Comparison of ENCODE assay signal across 19 cellular contexts in the genomic region with DNA sequence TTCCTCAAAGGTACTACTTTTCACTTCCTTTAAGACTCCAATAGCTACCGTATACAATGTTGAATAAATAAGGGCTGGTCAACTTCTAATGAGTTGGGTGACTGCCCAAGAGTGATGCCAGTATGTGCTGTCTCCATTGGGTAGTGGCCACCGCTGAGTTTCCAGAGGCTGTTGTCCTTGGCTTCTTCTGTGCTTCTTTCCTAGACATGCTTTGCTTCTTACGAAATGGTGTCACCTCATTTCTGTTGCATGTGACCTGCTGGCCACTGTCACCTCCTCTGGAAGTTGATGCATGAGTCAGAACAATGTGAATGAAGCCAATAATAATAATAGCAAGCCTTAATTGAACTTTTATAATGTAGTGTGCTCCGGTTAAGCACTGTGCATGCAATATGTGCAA. TPM values are rescaled to one million over a fixed set of nuclear protein-coding genes. Genes with fewer than 3 reads are reported as not detected.
A peak's percentile ranks its signal among the peaks of the same experiment; 100 is the strongest.
DNase-seq lines count a peak whose midpoint lies in the region; ATAC-seq, FAIRE-seq and TF ChIP-seq lines count a peak whose summit lies in the region.
"Had no signal": no experiment of that assay in that cellular context is flagged by ENCODE, and none has a peak within 500 bp of the region (broad histone marks: within the 10 kb centered on the region; RNA-seq: fewer than 3 reads in every experiment).

No MANE protein-coding gene starts in this region.

- peaks cover 74% of the 10 kb centered on the region for H3K4me1 ChIP-seq in astrocyte (ENCODE audit: insufficient read depth, low read length)
- no peaks in the 10 kb centered on the region for H3K4me1 ChIP-seq in naive thymus-derived CD4-positive, alpha-beta T cell (ENCODE audit: control insufficient read depth in 2 of 2, insufficient read depth in 2 of 2, low read length in 2 of 2)
- H3K4me1 ChIP-seq in spleen, result no peaks in the 10 kb centered on the region
- H3K4me1 ChIP-seq: esophagus squamous epithelium, suprapubic skin had no signal

- no peaks in the 10 kb centered on the region for H3K79me2 ChIP-seq in astrocyte (ENCODE audit: insufficient read depth, low read length)

- intact Hi-C loops in naive thymus-derived CD4-positive, alpha-beta T cell (cut with micrococcal nuclease), result no loop called here
- intact Hi-C loops in spleen (cut with DNase I; ENCODE audit: low total_unique reads), result no loop called here

- H3K9ac ChIP-seq in astrocyte (ENCODE audit: low read length), result no peak overlapping the region

- H3K27ac Mint-ChIP-seq in HFFc6 (peak overlapping the region; percentile 74), astrocyte (ENCODE audit: unreplicated experiment) (no peak overlapping the region)
- no peak overlapping the region for H3K27ac Mint-ChIP-seq in naive thymus-derived CD4-positive, alpha-beta T cell
- H3K27ac Mint-ChIP-seq: activated T-cell treated with anti-CD3 and anti-CD28 coated beads, Interleukin-2, amount 50 U/mL, for 24 hours; CD4-positive, alpha-beta memory T cell had no signal

- POLR2A ChIA-PET in naive thymus-derived CD4-positive, alpha-beta T cell (lab: Charles Lee), result no interaction called here

- no peak overlapping the region for H2AFZ ChIP-seq in astrocyte (ENCODE audit: low read depth, low read length)

- H3K4me3 Mint-ChIP-seq in HFFc6, result peak overlapping the region; percentile 49
- H3K4me3 Mint-ChIP-seq in astrocyte (ENCODE audit: unreplicated experiment), result peak overlapping the region; percentile 42
- H3K4me3 Mint-ChIP-seq in naive thymus-derived CD4-positive, alpha-beta T cell, result no peak overlapping the region
- H3K4me3 Mint-ChIP-seq: activated T-cell treated with anti-CD3 and anti-CD28 coated beads, Interleukin-2, amount 50 U/mL, for 24 hours; CD4-positive, alpha-beta memory T cell had no signal

- H3K36me3 Mint-ChIP-seq in HFFc6 (ENCODE audit: low read depth) (peaks cover 4% of the 10 kb centered on the region; the same call in 1 of the 2 replicates), astrocyte (ENCODE audit: low read depth, unreplicated experiment) (no peaks in the 10 kb centered on the region)
- peaks cover 0 to 4% (median 0%) of the 10 kb centered on the region in 5 donors for H3K36me3 Mint-ChIP-seq in naive thymus-derived CD4-positive, alpha-beta T cell
- H3K36me3 Mint-ChIP-seq: CD4-positive, alpha-beta memory T cell had no signal

- DNase-seq in HFFc6 (peak; percentile 73), astrocyte (ENCODE audit: low read depth) (peak; percentile 74), foreskin fibroblast (peak; percentile 95 to 96), stromal cell of bone marrow (ENCODE audit: low read depth) (peak; percentile 91), spleen (no peak)
- DNase-seq in naive thymus-derived CD4-positive, alpha-beta T cell, result no peak
- DNase-seq: activated CD4-positive, alpha-beta T cell treated with anti-CD3 and anti-CD28 coated beads for 48 hours; activated T-cell treated with anti-CD3 and anti-CD28 coated beads, Interleukin-2, amount 50 U/mL, for 24 hours; CD4-positive, alpha-beta memory T cell; cortex of kidney; esophagus squamous epithelium; GDM1; Kasumi-1; mesenchymal stem cell; NCI-H187 treated with DMSO at 0.1 percent for 48 hours; NCI-H526; RPMI8226 had no signal

- H3K4me1 Mint-ChIP-seq in HFFc6 (ENCODE audit: low read depth) (peaks cover 100% of the 10 kb centered on the region), astrocyte (ENCODE audit: low read depth, unreplicated experiment) (peaks cover 48% of the 10 kb centered on the region)
- peaks cover 0 to 10% (median 5%) of the 10 kb centered on the region in 7 donors for H3K4me1 Mint-ChIP-seq in naive thymus-derived CD4-positive, alpha-beta T cell

- no peak for ATAC-seq in naive thymus-derived CD4-positive, alpha-beta T cell
- no peak for ATAC-seq in GM18502 (IDR thresholded peaks at IDR 0.05; ENCODE audit: poor library complexity, unreplicated experiment)

- peak overlapping the region; percentile 45 for H3K4me2 ChIP-seq in astrocyte (ENCODE audit: low read length)

- no peaks in the 10 kb centered on the region for H3K9me3 Mint-ChIP-seq in HFFc6
- no peaks in the 10 kb centered on the region for H3K9me3 Mint-ChIP-seq in astrocyte (ENCODE audit: unreplicated experiment)
- H3K9me3 Mint-ChIP-seq in naive thymus-derived CD4-positive, alpha-beta T cell, result peaks cover 0 to 7% (median 0%) of the 10 kb centered on the region in 11 donors

- no peak for TF ChIP-seq POLR2A in spleen (IDR thresholded peaks at IDR 0.05)

- H3K9me3 ChIP-seq in astrocyte (ENCODE audit: insufficient read depth, low read depth, low read length) (no peaks in the 10 kb centered on the region), spleen (no peaks in the 10 kb centered on the region)
- no peaks in the 10 kb centered on the region for H3K9me3 ChIP-seq in naive thymus-derived CD4-positive, alpha-beta T cell (ENCODE audit: control insufficient read depth in 2 of 3, low read length in 3 of 3)
- H3K9me3 ChIP-seq: esophagus squamous epithelium, suprapubic skin had no signal

- no peaks in the 10 kb centered on the region for H3K27me3 Mint-ChIP-seq in HFFc6 (ENCODE audit: insufficient read depth)
- peaks cover 4% of the 10 kb centered on the region for H3K27me3 Mint-ChIP-seq in astrocyte (ENCODE audit: low read depth, unreplicated experiment)
- peaks cover 19 to 59% (median 29%) of the 10 kb centered on the region in 5 donors for H3K27me3 Mint-ChIP-seq in naive thymus-derived CD4-positive, alpha-beta T cell

- H3K27ac ChIP-seq in astrocyte (ENCODE audit: low read depth, low read length), result peak overlapping the region; percentile 91
- no peak overlapping the region for H3K27ac ChIP-seq in naive thymus-derived CD4-positive, alpha-beta T cell (ENCODE audit: low read depth, low read length)
- no peak overlapping the region for H3K27ac ChIP-seq in spleen
- H3K27ac ChIP-seq: esophagus squamous epithelium, suprapubic skin had no signal

- 60 to 82% (median 66%) methylated on average over 4 of the region's 4 CpGs for WGBS in spleen, 5 donors

- peak; percentile 94 for FAIRE-seq in astrocyte (lab: Jason Lieb, UNC)

- H3K4me3 ChIP-seq in astrocyte (ENCODE audit: insufficient read depth, low read depth, low read length) (no peak overlapping the region), foreskin fibroblast (ENCODE audit: low read depth in 1 of 2, low read length in 2 of 2) (no peak overlapping the region), spleen (no peak overlapping the region)
- H3K4me3 ChIP-seq in naive thymus-derived CD4-positive, alpha-beta T cell (ENCODE audit: low read length), result no peak overlapping the region
- H3K4me3 ChIP-seq: esophagus squamous epithelium, suprapubic skin had no signal

- CTCF ChIA-PET in naive thymus-derived CD4-positive, alpha-beta T cell (lab: Charles Lee), result no interaction called here

- H3K36me3 ChIP-seq in astrocyte (ENCODE audit: insufficient read depth, low read length), result no peaks in the 10 kb centered on the region
- H3K36me3 ChIP-seq in naive thymus-derived CD4-positive, alpha-beta T cell (ENCODE audit: control insufficient read depth in 2 of 3, insufficient read depth in 3 of 3, low read length in 3 of 3), result no peaks in the 10 kb centered on the region
- H3K36me3 ChIP-seq in spleen, result no peaks in the 10 kb centered on the region
- H3K36me3 ChIP-seq: esophagus squamous epithelium, suprapubic skin had no signal

- no peaks in the 10 kb centered on the region for H4K20me1 ChIP-seq in astrocyte (ENCODE audit: insufficient read depth, low read length)

- H3K27me3 ChIP-seq in astrocyte (ENCODE audit: insufficient read depth, low read length) (no peaks in the 10 kb centered on the region), spleen (replicated peaks in 1 of 7) (peaks cover 0 to 19% (median 0%) of the 10 kb centered on the region in 7 donors)
- H3K27me3 ChIP-seq in naive thymus-derived CD4-positive, alpha-beta T cell (ENCODE audit: control insufficient read depth in 2 of 2, insufficient read depth in 2 of 2, low read length in 2 of 2), result no peaks in the 10 kb centered on the region
- H3K27me3 ChIP-seq: suprapubic skin had no signal

- TF ChIP-seq CTCF in HFFc6 (IDR thresholded peaks at IDR 0.05) (no peak), astrocyte (IDR thresholded peaks at IDR 0.05; ENCODE audit: insufficient read depth, low read depth, low read length) (no peak), foreskin fibroblast (IDR thresholded peaks at IDR 0.05; ENCODE audit: low read depth, low read length) (no peak), spleen (IDR thresholded peaks at IDR 0.05 in 8 of 11, conservative IDR thresholded peaks at IDR 0.05 in 3 of 11) (no peak)

RNA-seq across cellular contexts. Expression of a gene that starts 7.5 kb away (rescaled TPM):
- total RNA-seq in HFFc6 (2021; fragmentation: NEBNext Ultra II Directional; extraction: Animal tissue kit (Norgen Biotek cat#: 25700)), result 100 to 1,000 TPM in 5 of 6 experiments, 10 to 100 TPM in 1; 97.3 to 125 (median 113) TPM
- total RNA-seq in astrocyte (11.4 and 22.3 TPM in 2 replicates), spleen (10 to 100 TPM in 1 of 7 donors, 1 to 10 TPM in 6; 2.0 to 10.8 (median 5.2) TPM)
- total RNA-seq in naive thymus-derived CD4-positive, alpha-beta T cell, result under 1 TPM in 2 of 5 experiments, not detected in 3; 0.42 to 0.94 TPM
- polyA plus RNA-seq in naive thymus-derived CD4-positive, alpha-beta T cell, result under 1 TPM in 1 of 2 donors, not detected in 1; 0.35 TPM
- 1 to 10 TPM in 1 of 3 donors, under 1 TPM in 2; 0.33 to 1.4 (median 0.93) TPM for polyA plus RNA-seq in spleen
- total RNA-seq: CD4-positive, alpha-beta memory T cell had no signal

Comparison
In these comparisons a context has a peak if more than half of its experiments do, and no peak if none do; other contexts are left out.
1. DNase-seq: peak in HFFc6 (single experiment), astrocyte (single experiment), foreskin fibroblast (2 of 2) and stromal cell of bone marrow (single experiment); none in naive thymus-derived CD4-positive, alpha-beta T cell (0 of 9) and spleen (single experiment).
2. H3K4me3 Mint-ChIP-seq: peak in HFFc6 (single experiment) and astrocyte (single experiment); none in naive thymus-derived CD4-positive, alpha-beta T cell (0 of 10).